ENCODE assay signal across 1 cellular context in the genomic region with DNA sequence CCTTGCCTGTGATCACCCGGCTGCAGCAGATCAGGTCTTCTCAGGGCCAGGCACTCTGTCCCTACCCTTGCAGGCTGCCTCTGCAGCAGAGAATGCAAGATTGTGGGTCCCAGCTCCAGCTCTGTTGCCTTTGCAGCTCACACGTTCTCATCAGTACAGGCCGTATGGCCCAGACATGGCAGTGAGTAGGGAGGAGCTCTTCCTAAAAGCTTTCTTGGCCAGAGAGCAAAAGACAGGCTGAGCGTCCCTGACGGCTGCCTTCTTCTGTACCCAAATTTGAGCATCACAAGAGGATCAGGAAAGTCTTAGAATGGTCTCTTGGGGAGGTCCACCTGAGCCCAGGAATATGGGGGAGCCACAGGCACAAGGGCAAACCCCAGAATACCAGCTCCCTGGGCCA.
TF ChIP-seq lines count a peak whose summit lies in the region.

No MANE protein-coding gene starts in this region.

TF ChIP-seq in IMR-90, 13 proteins besides CTCF, POLR2A, EP300 and RAD21:
- TF ChIP-seq MAZ (IDR thresholded peaks at IDR 0.05; ENCODE audit: borderline replicate concordance, low read depth, low read length), result no peak
- no peak for TF ChIP-seq MAFK (IDR thresholded peaks at IDR 0.05; ENCODE audit: low read depth, low read length)
- TF ChIP-seq SMC3 (IDR thresholded peaks at IDR 0.05; ENCODE audit: low read depth, low read length), result no peak
